Comparison of ENCODE assay signal across 32 cellular contexts in genomic region chr10:88404133-88404532, GRCh38.
"Had no signal": no experiment of that assay in that cellular context is flagged by ENCODE, and none has a peak within 500 bp of the region (broad histone marks: within the 10 kb centered on the region; RNA-seq: fewer than 3 reads in every experiment).

No MANE protein-coding gene starts in this region.

- H3K27me3 ChIP-seq: esophagus squamous epithelium, gastroesophageal sphincter, heart right ventricle had no signal

- H3K27ac ChIP-seq: epithelial cell of prostate, esophagus squamous epithelium, gastroesophageal sphincter, WERI-Rb-1 had no signal

- H3K4me3 ChIP-seq: esophagus squamous epithelium, gastroesophageal sphincter, heart right ventricle had no signal

- H3K4me3 Mint-ChIP-seq: activated B cell treated with CpG ODN at 0.5 μM for 24 hours; activated CD8-positive, alpha-beta T cell treated with anti-CD3 and anti-CD28 coated beads for 36 hours; activated naive CD8-positive, alpha-beta T cell; activated T-cell treated with anti-CD3 and anti-CD28 coated beads, Interleukin-2, amount 50 U/mL, for 4 hours; activated T-helper 17 cell treated with anti-CD3 and anti-CD28 coated beads, Interleukin-2, amount 50 U/mL, for 72 hours; effector memory CD8-positive, alpha-beta T cell; T-helper 17 cell; T-helper 2 cell treated with Interferon-gamma antibody and Interleukin-4, amounts not matched to agents 5 μg/mL and 100 μg/mL, for 36 hours had no signal

- H3K9me3 Mint-ChIP-seq: effector memory CD8-positive, alpha-beta T cell had no signal

- H3K27me3 Mint-ChIP-seq: activated B cell treated with CpG ODN at 0.5 μM for 24 hours; activated CD8-positive, alpha-beta T cell treated with anti-CD3 and anti-CD28 coated beads for 36 hours; activated naive CD8-positive, alpha-beta T cell; activated T-helper 17 cell treated with anti-CD3 and anti-CD28 coated beads, Interleukin-2, amount 50 U/mL, for 72 hours; effector memory CD8-positive, alpha-beta T cell; T-helper 17 cell had no signal

- DNase-seq: activated B cell treated with CpG ODN at 0.5 μM for 24 hours; activated CD4-positive, alpha-beta T cell treated with anti-CD3 and anti-CD28 coated beads for 48 hours; activated CD4-positive, alpha-beta T cell treated with anti-CD3 and anti-CD28 coated beads, Interleukin-2, amount 50 U/mL, for 1 hour; activated CD4-positive, alpha-beta T cell treated with anti-CD3 and anti-CD28 coated beads, Interleukin-2, amount 50 U/mL, for 48 hours; activated CD8-positive, alpha-beta memory T cell treated with anti-CD3 and anti-CD28 coated beads for 24 hours; activated CD8-positive, alpha-beta T cell treated with anti-CD3 and anti-CD28 coated beads for 36 hours; activated effector memory CD4-positive, alpha-beta T cell treated with Interleukin-2 at 50 U/mL for 16 hours; activated gamma-delta T cell treated with Interleukin-2 at 50 U/mL for 16 hours; activated naive CD4-positive, alpha-beta T cell treated with anti-CD3 and anti-CD28 coated beads, Interleukin-2, amount 50 U/mL, for 16 hours; activated naive CD4-positive, alpha-beta T cell treated with Interleukin-2 at 50 U/mL for 16 hours; activated T-cell treated with anti-CD3 and anti-CD28 coated beads, Interleukin-2, amount 50 U/mL, for 4 hours; amniotic stem cell; anterior cingulate cortex; caudate nucleus; cortex of kidney; dermis blood vessel endothelial cell; effector CD4-positive, alpha-beta T cell; effector memory CD8-positive, alpha-beta T cell; esophagus squamous epithelium; foreskin melanocyte; heart right ventricle; T-helper 17 cell; T1000; WERI-Rb-1 had no signal

- H3K36me3 ChIP-seq: esophagus squamous epithelium, gastroesophageal sphincter, heart right ventricle, WERI-Rb-1 had no signal

- H3K4me1 ChIP-seq: gastroesophageal sphincter had no signal

- FAIRE-seq: astrocyte, colon had no signal

- H3K27ac Mint-ChIP-seq: activated B cell treated with CpG ODN at 0.5 μM for 24 hours; activated CD8-positive, alpha-beta T cell treated with anti-CD3 and anti-CD28 coated beads for 36 hours; activated naive CD8-positive, alpha-beta T cell; activated T-helper 17 cell treated with anti-CD3 and anti-CD28 coated beads, Interleukin-2, amount 50 U/mL, for 72 hours; effector memory CD8-positive, alpha-beta T cell; T-helper 17 cell; T-helper 2 cell treated with Interferon-gamma antibody and Interleukin-4, amounts not matched to agents 5 μg/mL and 100 μg/mL, for 36 hours had no signal

- ATAC-seq: activated CD4-positive, CD25-positive, alpha-beta regulatory T cell treated with anti-CD3 and anti-CD28 coated beads, Interleukin-2, amount 50 U/mL, for 24 hours; activated CD8-positive, alpha-beta T cell treated with anti-CD3 and anti-CD28 coated beads for 36 hours; activated T-cell treated with anti-CD3 and anti-CD28 coated beads, Interleukin-2, amount 50 U/mL, for 4 hours; activated T-helper 17 cell treated with anti-CD3 and anti-CD28 coated beads, Interleukin-2, amount 50 U/mL, for 72 hours; effector memory CD8-positive, alpha-beta T cell; gastroesophageal sphincter; heart right ventricle; T-helper 17 cell had no signal

- H3K36me3 Mint-ChIP-seq: activated naive CD8-positive, alpha-beta T cell had no signal
